30 cellular contexts compared by ENCODE assay signal in genomic region chr1:159207080-159207479, GRCh38. TPM values are rescaled to one million over a fixed set of nuclear protein-coding genes. Genes with fewer than 3 reads are reported as not detected.
"Had no signal": no experiment of that assay in that cellular context is flagged by ENCODE, and none has a peak within 500 bp of the region (broad histone marks: within the 10 kb centered on the region; RNA-seq: fewer than 3 reads in every experiment).

No MANE protein-coding gene starts in this region.

- ATAC-seq: activated CD8-positive, alpha-beta T cell treated with anti-CD3 and anti-CD28 coated beads for 36 hours; gastroesophageal sphincter; left colon; naive thymus-derived CD4-positive, alpha-beta T cell; pancreas; T-helper 17 cell had no signal

- H3K4me2 ChIP-seq: smooth muscle cell had no signal

- H3K27me3 ChIP-seq: testis had no signal

- H3K9me3 Mint-ChIP-seq: activated CD4-positive, alpha-beta T cell treated with anti-CD3 and anti-CD28 coated beads, Interleukin-2, amount 10 ng/mL, durations not matched to agents 7 days and 5 days; activated CD8-positive, alpha-beta T cell treated with anti-CD3 and anti-CD28 coated beads for 36 hours; activated naive CD8-positive, alpha-beta T cell treated with anti-CD3 and anti-CD28 coated beads, Interleukin-2, amount 10 ng/mL, durations not matched to agents 7 days and 5 days; central memory CD8-positive, alpha-beta T cell; memory B cell; neural crest cell; stimulated activated naive B cell treated with anti-CD40 and anti-IgM and Interleukin-4, amounts not matched to agents 10 μg/mL and 1 μg/mL and 100 μg/mL, for 72 hours had no signal

- H3K4me1 ChIP-seq: gastroesophageal sphincter, prostate gland, testis, transverse colon had no signal

- H3K36me3 ChIP-seq: gastroesophageal sphincter, pancreas, prostate gland, sigmoid colon, transverse colon had no signal

- DNase-seq: activated CD4-positive, alpha-beta T cell treated with anti-CD3 and anti-CD28 coated beads, Interleukin-2, amount 10 ng/mL, durations not matched to agents 7 days and 5 days; activated CD4-positive, CD25-positive, alpha-beta regulatory T cell treated with anti-CD3 and anti-CD28 coated beads, Interleukin-2, amount 50 U/mL, for 72 hours; activated CD8-positive, alpha-beta T cell treated with anti-CD3 and anti-CD28 coated beads for 36 hours; activated naive CD4-positive, alpha-beta T cell; activated naive CD8-positive, alpha-beta T cell treated with anti-CD3 and anti-CD28 coated beads, Interleukin-2, amount 10 ng/mL, durations not matched to agents 7 days and 5 days; activated T-cell treated with anti-CD3 and anti-CD28 coated beads, Interleukin-2, amount 50 U/mL, for 48 hours; amniotic stem cell; effector CD8-positive, alpha-beta T cell; left colon; midbrain; naive thymus-derived CD4-positive, alpha-beta T cell; pancreas; sigmoid colon; stimulated activated CD4-positive, alpha-beta T cell treated with anti-CD3 and anti-CD28 coated beads, Interleukin-15, amount 100 ng/mL, for 24 hours; stimulated activated CD4-positive, alpha-beta T cell treated with anti-CD3 and anti-CD28 coated beads, Interleukin-2, amount 100 ng/mL, for 24 hours; stimulated activated naive B cell treated with anti-CD40 and anti-IgM and Interleukin-4, amounts not matched to agents 10 μg/mL and 1 μg/mL and 100 μg/mL, for 72 hours; T-helper 17 cell; T1000; testis; transverse colon had no signal

- H3K4me3 ChIP-seq: pancreas, prostate gland, smooth muscle cell, testis, transverse colon had no signal

- H3K27ac Mint-ChIP-seq: activated CD4-positive, alpha-beta T cell treated with anti-CD3 and anti-CD28 coated beads, Interleukin-2, amount 10 ng/mL, durations not matched to agents 7 days and 5 days; activated CD8-positive, alpha-beta T cell treated with anti-CD3 and anti-CD28 coated beads for 36 hours; activated naive CD8-positive, alpha-beta T cell treated with anti-CD3 and anti-CD28 coated beads, Interleukin-2, amount 10 ng/mL, durations not matched to agents 7 days and 5 days; memory B cell; naive thymus-derived CD4-positive, alpha-beta T cell; stimulated activated naive B cell treated with anti-CD40 and anti-IgM and Interleukin-4, amounts not matched to agents 10 μg/mL and 1 μg/mL and 100 μg/mL, for 72 hours; T-helper 17 cell had no signal

- H3K36me3 Mint-ChIP-seq: activated naive CD8-positive, alpha-beta T cell treated with anti-CD3 and anti-CD28 coated beads, Interleukin-2, amount 10 ng/mL, durations not matched to agents 7 days and 5 days; memory B cell; naive thymus-derived CD4-positive, alpha-beta T cell; stimulated activated naive B cell treated with anti-CD40 and anti-IgM and Interleukin-4, amounts not matched to agents 10 μg/mL and 1 μg/mL and 100 μg/mL, for 72 hours had no signal

- H3K4me3 Mint-ChIP-seq: activated CD4-positive, alpha-beta T cell treated with anti-CD3 and anti-CD28 coated beads, Interleukin-2, amount 10 ng/mL, durations not matched to agents 7 days and 5 days; activated CD8-positive, alpha-beta T cell treated with anti-CD3 and anti-CD28 coated beads for 36 hours; activated naive CD8-positive, alpha-beta T cell treated with anti-CD3 and anti-CD28 coated beads, Interleukin-2, amount 10 ng/mL, durations not matched to agents 7 days and 5 days; central memory CD8-positive, alpha-beta T cell; memory B cell; naive thymus-derived CD4-positive, alpha-beta T cell; neural crest cell; stimulated activated naive B cell treated with anti-CD40 and anti-IgM and Interleukin-4, amounts not matched to agents 10 μg/mL and 1 μg/mL and 100 μg/mL, for 72 hours; T-helper 17 cell had no signal

- H3K4me1 Mint-ChIP-seq: activated CD4-positive, alpha-beta T cell treated with anti-CD3 and anti-CD28 coated beads, Interleukin-2, amount 10 ng/mL, durations not matched to agents 7 days and 5 days; activated naive CD8-positive, alpha-beta T cell treated with anti-CD3 and anti-CD28 coated beads, Interleukin-2, amount 10 ng/mL, durations not matched to agents 7 days and 5 days; central memory CD8-positive, alpha-beta T cell had no signal

- H3K27ac ChIP-seq: epithelial cell of prostate, pancreas, prostate gland, testis, transverse colon had no signal

- H3K9me3 ChIP-seq: gastroesophageal sphincter, pancreas, prostate gland, sigmoid colon, testis, transverse colon had no signal

RNA-seq across cellular contexts. Expression of gene ACKR1, which starts 2.4 kb away (rescaled TPM):
- total RNA-seq: activated CD4-positive, alpha-beta T cell treated with anti-CD3 and anti-CD28 coated beads, Interleukin-2, amount 10 ng/mL, durations not matched to agents 7 days and 5 days; activated CD8-positive, alpha-beta T cell treated with anti-CD3 and anti-CD28 coated beads for 36 hours; activated naive CD8-positive, alpha-beta T cell treated with anti-CD3 and anti-CD28 coated beads, Interleukin-2, amount 10 ng/mL, durations not matched to agents 7 days and 5 days; bronchial epithelial cell; dermis microvascular lymphatic vessel endothelial cell; naive thymus-derived CD4-positive, alpha-beta T cell; T-helper 17 cell had no signal
- polyA plus RNA-seq: keratinocyte; naive thymus-derived CD4-positive, alpha-beta T cell had no signal

RNA-seq across cellular contexts. Expression of gene CADM3, which starts 35.7 kb away (rescaled TPM):
- total RNA-seq: activated CD4-positive, alpha-beta T cell treated with anti-CD3 and anti-CD28 coated beads, Interleukin-2, amount 10 ng/mL, durations not matched to agents 7 days and 5 days; activated CD8-positive, alpha-beta T cell treated with anti-CD3 and anti-CD28 coated beads for 36 hours; activated naive CD8-positive, alpha-beta T cell treated with anti-CD3 and anti-CD28 coated beads, Interleukin-2, amount 10 ng/mL, durations not matched to agents 7 days and 5 days; bronchial epithelial cell; dermis microvascular lymphatic vessel endothelial cell; naive thymus-derived CD4-positive, alpha-beta T cell; T-helper 17 cell had no signal
- polyA plus RNA-seq: keratinocyte; naive thymus-derived CD4-positive, alpha-beta T cell had no signal
